ENCODE assay signal across 2 cellular contexts in the genomic region with DNA sequence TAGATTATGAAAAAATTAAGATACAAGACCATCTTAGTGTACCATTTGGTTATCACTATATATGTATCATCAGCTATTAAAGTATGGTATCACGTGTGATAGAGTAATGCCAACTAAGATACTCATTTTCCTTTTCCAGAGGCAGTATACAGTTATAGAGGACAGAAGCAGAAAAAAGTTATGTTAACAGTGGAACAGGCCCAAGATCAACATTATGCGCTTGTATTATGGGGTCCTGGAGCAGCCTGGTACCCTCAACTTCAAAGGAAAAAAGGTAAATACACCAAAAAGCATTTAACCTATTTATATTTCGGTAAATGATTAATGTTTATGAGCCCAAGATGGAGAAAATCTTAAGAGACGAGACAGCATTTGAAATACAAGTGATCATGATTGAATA. TPM values are rescaled to one million over a fixed set of nuclear protein-coding genes. Genes with fewer than 3 reads are reported as not detected.
"Had no signal": no experiment of that assay in that cellular context is flagged by ENCODE, and none has a peak within 500 bp of the region (broad histone marks: within the 10 kb centered on the region; RNA-seq: fewer than 3 reads in every experiment).

No MANE protein-coding gene starts in this region.

RNA-seq across cellular contexts. Expression of gene SYT15B, which starts 52.9 kb away (rescaled TPM):
- total RNA-seq: H1, H7 had no signal
